ENCODE assay signal across 23 cellular contexts in genomic region chr14:72201645-72202044, GRCh38.
A peak's percentile ranks its signal among the peaks of the same experiment; 100 is the strongest.
DNase-seq lines count a peak whose midpoint lies in the region; ATAC-seq, FAIRE-seq and TF ChIP-seq lines count a peak whose summit lies in the region.
"Had no signal": no experiment of that assay in that cellular context is flagged by ENCODE, and none has a peak within 500 bp of the region (broad histone marks: within the 10 kb centered on the region; RNA-seq: fewer than 3 reads in every experiment).

No MANE protein-coding gene starts in this region.

- TF ChIP-seq CTCF in MM.1S (IDR thresholded peaks at IDR 0.05; ENCODE audit: low read length) (no peak), GM12878 (IDR thresholded peaks at IDR 0.05 in 2 of 3, conservative IDR thresholded peaks at IDR 0.05 in 1 of 3; ENCODE audit: control insufficient read depth in 2 of 3, extremely low read depth in 1 of 3, insufficient read depth in 1 of 3, low read depth in 3 of 3, low read length in 3 of 3) (no peak)

- BruUV-seq in GM12878 (replicated peaks; lab: Mats Ljungman, UMichigan), result no TSS peak

- no peak for TF ChIP-seq RAD21 in GM12878 (IDR thresholded peaks at IDR 0.05; ENCODE audit: insufficient read depth, low read depth, low read length)

- H3K4me3 ChIP-seq in MM.1S (ENCODE audit: low read length) (no peak overlapping the region), GM12878 (no peak overlapping the region)
- H3K4me3 ChIP-seq: GM23248 had no signal

- DNase-seq in MM.1S, result peak; percentile 23
- DNase-seq in NCI-H526 (lab: John Stamatoyannopoulos, UW), result peak; percentile 19 to 46
- DNase-seq in NCI-H774 (lab: John Stamatoyannopoulos, UW), result peak; percentile 25
- DNase-seq in GM12878 (ENCODE audit: low read depth, low spot score), result no peak
- no peak for DNase-seq in stimulated activated naive CD4-positive, alpha-beta T cell treated with Interleukin-2 at 50 U/mL for 16 hours (lab: John Stamatoyannopoulos, UW)
- DNase-seq in GOT3 (lab: John Stamatoyannopoulos, UW), result no peak
- no peak for DNase-seq in stimulated activated CD4-positive, alpha-beta T cell treated with anti-CD3 and anti-CD28 coated beads, Interleukin-12 subunit alpha, Interleukin-12 subunit beta, amount 100 ng/mL, for 4 hours
- DNase-seq: ACHN; BE2C; C1 segment of cervical spinal cord; CD4-positive, CD25-positive, alpha-beta regulatory T cell; CD8-positive, alpha-beta memory T cell; COR-L47; DMS 273 treated with DMSO at 0.1 percent for 48 hours; DMS53; DND-41; GM23248; HCEC 1CT had no signal

- in situ Hi-C loops in GM12878 (cut with MboI), result no loop called here

- CTCF ChIA-PET in GM12878 (lab: Yijun Ruan, JAX), result interaction anchor here (1.0 kb wide), 1 partner anchor 12 kb away, joined by 4 read pairs; no protein-coding TSS in a partner anchor

- H3K9me3 ChIP-seq in MM.1S (replicated peaks; ENCODE audit: insufficient read depth, low read length), result no peaks in the 10 kb centered on the region
- no peaks in the 10 kb centered on the region for H3K9me3 ChIP-seq in GM12878 (replicated peaks; ENCODE audit: control insufficient read depth, insufficient read depth, low read length)
- H3K9me3 ChIP-seq: BE2C had no signal

- POLR2A ChIA-PET in GM12878 (lab: Charles Lee), result interaction anchor here (1.0 kb wide), 1 partner anchor 37 kb away, joined by 3 read pairs; no protein-coding TSS in a partner anchor

- peaks cover 7% of the 10 kb centered on the region; the same call in 1 of the 2 replicates for H3K4me1 ChIP-seq in MM.1S (ENCODE audit: low read length)
- H3K4me1 ChIP-seq in GM12878 (ENCODE audit: control insufficient read depth, insufficient read depth, low read length), result no peaks in the 10 kb centered on the region
- H3K4me1 ChIP-seq: BE2C had no signal

- H3K27me3 ChIP-seq in MM.1S (replicated peaks; ENCODE audit: insufficient read depth, low read length) (no peaks in the 10 kb centered on the region), GM12878 (replicated peaks in 1 of 2; ENCODE audit: control insufficient read depth in 2 of 2, insufficient read depth in 2 of 2, low read length in 1 of 2) (no peaks in the 10 kb centered on the region)
- H3K27me3 ChIP-seq: BE2C had no signal

- no peak overlapping the region for H3K27ac ChIP-seq in MM.1S (ENCODE audit: low read length)
- H3K27ac ChIP-seq in GM12878 (ENCODE audit: control insufficient read depth, insufficient read depth), result no peak overlapping the region
- H3K27ac ChIP-seq: GM23248 had no signal

- H3K9me2 ChIP-seq in MM.1S (replicated peaks; ENCODE audit: insufficient read depth, low read length), result no peaks in the 10 kb centered on the region

- H4K20me1 ChIP-seq in MM.1S (ENCODE audit: insufficient read depth, low read length), result no peaks in the 10 kb centered on the region
- H4K20me1 ChIP-seq in GM12878 (ENCODE audit: control insufficient read depth, insufficient read depth), result no peaks in the 10 kb centered on the region

- ATAC-seq in GM12878, result peak; percentile 51

- TF ChIP-seq POLR2A in GM12878 (IDR thresholded peaks at IDR 0.05; ENCODE audit: low read depth, low read length), result no peak

- H3F3A ChIP-seq in MM.1S (ENCODE audit: insufficient read depth, low read length), result no peaks in the 10 kb centered on the region

- H3K79me2 ChIP-seq in MM.1S (ENCODE audit: low read length), result no peaks in the 10 kb centered on the region
- no peaks in the 10 kb centered on the region for H3K79me2 ChIP-seq in GM12878 (ENCODE audit: control insufficient read depth, insufficient read depth, low read length)

- SMC1A ChIA-PET in GM12878 (lab: Charles Lee; ENCODE audit: uncharacterized antibody, unreplicated experiment), result interaction anchor here (1.0 to 2.2 kb wide), 5 partner anchors 11 to 89 kb away, joined by 3 to 9 read pairs (median 4); no protein-coding TSS in a partner anchor

- no peak for FAIRE-seq in GM12878 (lab: Jason Lieb, UNC)
- FAIRE-seq: A204.1, G401.6, GM12892, GM18507, H54 had no signal

- H2AFZ ChIP-seq in MM.1S (ENCODE audit: low read length) (no peak overlapping the region), GM12878 (ENCODE audit: control insufficient read depth, low read depth, low read length) (no peak overlapping the region)
- H2AFZ ChIP-seq: GM23248 had no signal

- RAD21 ChIA-PET in GM12878 (lab: Charles Lee; ENCODE audit: unreplicated experiment), result interaction anchor here (1.0 to 1.3 kb wide), 3 partner anchors 14 to 179 kb away, joined by 3 read pairs; no protein-coding TSS in a partner anchor

- H3K9ac ChIP-seq in MM.1S (ENCODE audit: low read length) (no peak overlapping the region), GM12878 (ENCODE audit: control insufficient read depth, insufficient read depth, low read length) (no peak overlapping the region)
- H3K9ac ChIP-seq: GM23248 had no signal

- no peak for TF ChIP-seq EP300 in GM12878 (IDR thresholded peaks at IDR 0.05; ENCODE audit: borderline replicate concordance in 1 of 2, control insufficient read depth in 1 of 2, low read depth in 2 of 2, low read length in 2 of 2)

- intact Hi-C loops in GM12878 (cut with micrococcal nuclease; ENCODE audit: unreplicated experiment), result no loop called here

- H3K4me2 ChIP-seq in MM.1S (ENCODE audit: low read depth, low read length), result no peak overlapping the region
- no peak overlapping the region for H3K4me2 ChIP-seq in GM12878 (ENCODE audit: control insufficient read depth, insufficient read depth)

- H3K36me3 ChIP-seq in MM.1S (replicated peaks; ENCODE audit: insufficient read depth, low read length) (no peaks in the 10 kb centered on the region), GM12878 (ENCODE audit: control insufficient read depth in 2 of 2, insufficient read depth in 2 of 2, low read length in 1 of 2) (no peaks in the 10 kb centered on the region)
- H3K36me3 ChIP-seq: BE2C had no signal

TF ChIP-seq in GM12878, 131 proteins besides CTCF, POLR2A, EP300 and RAD21:
- TF ChIP-seq NR2F1 (conservative IDR thresholded peaks at IDR 0.05) (0 out of 2 replicates have a peak, but pooled peaks have one; percentile 26), GABPA (IDR thresholded peaks at IDR 0.05; ENCODE audit: low read depth) (no peak), USF1 (IDR thresholded peaks at IDR 0.05; ENCODE audit: borderline replicate concordance, extremely low read length, insufficient read depth, low read depth, low read length) (no peak)

Comparison
In these comparisons a context has a peak if more than half of its experiments do, and no peak if none do; other contexts are left out.
1. DNase-seq: peak in MM.1S (single experiment), NCI-H526 (2 of 2) and NCI-H774 (single experiment); none in GM12878 (single experiment), stimulated activated naive CD4-positive, alpha-beta T cell treated with Interleukin-2 at 50 U/mL for 16 hours (single experiment), GOT3 (single experiment) and stimulated activated CD4-positive, alpha-beta T cell treated with anti-CD3 and anti-CD28 coated beads, Interleukin-12 subunit alpha, Interleukin-12 subunit beta, amount 100 ng/mL, for 4 hours (single experiment).